Comparison of ENCODE assay signal across 21 cellular contexts in the genomic region with DNA sequence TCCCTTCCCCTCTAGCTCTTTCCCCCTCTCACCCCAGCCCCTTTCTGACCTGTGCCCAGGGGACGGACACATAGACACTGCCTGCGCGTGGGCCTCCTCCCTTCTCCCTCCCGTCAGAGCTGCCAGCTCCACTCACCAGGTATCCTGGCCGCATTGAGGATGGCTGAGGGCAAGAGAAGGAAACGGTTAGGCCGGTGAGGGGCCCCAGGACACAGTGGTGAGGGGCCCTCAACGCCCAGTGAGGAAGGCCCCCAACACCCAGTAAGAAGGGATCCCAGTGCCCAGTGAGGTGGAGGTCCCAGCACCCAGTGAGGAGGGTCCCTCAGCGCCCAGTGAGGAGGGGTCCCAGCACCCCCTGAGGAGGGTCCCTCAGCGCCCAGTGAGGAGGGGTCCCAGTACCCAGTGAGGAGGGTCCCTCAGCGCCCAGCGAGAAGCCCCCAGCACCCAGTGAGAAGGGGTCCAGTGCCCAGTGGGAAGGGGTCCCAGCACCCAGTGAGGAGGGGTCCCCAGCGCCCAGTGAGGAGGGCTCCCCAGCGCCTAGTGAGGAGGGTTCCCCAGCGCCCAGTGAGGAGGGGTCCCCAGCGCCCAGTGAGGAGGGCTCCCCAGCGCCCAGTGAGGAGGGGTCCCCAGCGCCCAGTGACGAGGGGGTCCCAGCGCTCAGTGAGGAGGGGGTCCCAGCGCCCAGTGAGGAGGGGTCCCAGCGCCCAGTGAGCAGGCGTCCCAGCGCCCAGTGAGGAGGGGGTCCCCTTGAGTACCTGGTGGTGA. TPM values are rescaled to one million over a fixed set of nuclear protein-coding genes. Genes with fewer than 3 reads are reported as not detected.
DNase-seq lines count a peak whose midpoint lies in the region; ATAC-seq, FAIRE-seq and TF ChIP-seq lines count a peak whose summit lies in the region.
"Had no signal": no experiment of that assay in that cellular context is flagged by ENCODE, and none has a peak within 500 bp of the region (broad histone marks: within the 10 kb centered on the region; RNA-seq: fewer than 3 reads in every experiment).

No MANE protein-coding gene starts in this region.

- H3K4me1 ChIP-seq in breast epithelium (no peaks in the 10 kb centered on the region), K562 (replicated peaks in 1 of 2; ENCODE audit: control insufficient read depth in 2 of 2, insufficient read depth in 2 of 2, low read length in 2 of 2) (peaks cover 0 to 50% of the 10 kb centered on the region in 2 experiments; a peak in 3 of 5 replicates), lung (ENCODE audit: control insufficient read depth in 2 of 2, insufficient read depth in 2 of 2, low read length in 2 of 2) (no peaks in the 10 kb centered on the region), upper lobe of left lung (peaks cover 0 to 20% (median 6%) of the 10 kb centered on the region in 4 donors)

- H3K4me3 Mint-ChIP-seq in MCF 10A (ENCODE audit: unreplicated experiment), result no peak overlapping the region

- peaks cover 0 to 12% of the 10 kb centered on the region in 2 donors for H3K9me3 ChIP-seq in breast epithelium
- H3K9me3 ChIP-seq in K562 (replicated peaks; ENCODE audit: control insufficient read depth, insufficient read depth, low read depth, low read length), result peaks cover 7% of the 10 kb centered on the region
- peaks cover 0 to 14% of the 10 kb centered on the region in 2 donors for H3K9me3 ChIP-seq in lung (ENCODE audit: control insufficient read depth in 2 of 2, insufficient read depth in 1 of 2, low read length in 1 of 2)
- peaks cover 0 to 19% (median 12%) of the 10 kb centered on the region in 4 donors for H3K9me3 ChIP-seq in upper lobe of left lung

- H3K9me3 Mint-ChIP-seq in MCF 10A (ENCODE audit: unreplicated experiment), result peaks cover 10% of the 10 kb centered on the region

- H2AFZ ChIP-seq in K562 (ENCODE audit: low read depth, low read length), result no peak overlapping the region

- H3K27ac Mint-ChIP-seq in MCF 10A (ENCODE audit: low read depth, unreplicated experiment), result no peak overlapping the region
- H3K27ac Mint-ChIP-seq: activated CD4-positive, alpha-beta T cell treated with anti-CD3 and anti-CD28 coated beads, Interleukin-2, amount 10 ng/mL, durations not matched to agents 24 days and 14 days; nephron had no signal

- POLR2A ChIA-PET in MCF 10A (lab: Yijun Ruan, JAX) (no interaction called here), K562 (lab: Yijun Ruan, JAX) (interaction anchor here (0.5 to 1.2 kb wide), 2 partner anchors 26 to 64 kb away, joined by 3 to 4 read pairs; a partner anchor contains a TSS), GM10248 (lab: Yijun Ruan, JAX) (no interaction called here)

- H3K36me3 Mint-ChIP-seq in MCF 10A (ENCODE audit: insufficient read depth, unreplicated experiment), result no peaks in the 10 kb centered on the region

- no peak for FAIRE-seq in K562 (lab: Jason Lieb, UNC)
- FAIRE-seq: G401.6 had no signal

- H3K79me2 ChIP-seq in K562 (ENCODE audit: control insufficient read depth, insufficient read depth, low read length), result no peaks in the 10 kb centered on the region

- in situ Hi-C loops in K562 (cut with MboI), result no loop called here

- ATAC-seq in K562 (no peak), lung (ENCODE audit: insufficient read depth, low FRiP score) (no peak), upper lobe of left lung (ENCODE audit: low FRiP score in 2 of 2) (no peak), HG02981 (IDR thresholded peaks at IDR 0.05; ENCODE audit: unreplicated experiment) (no peak)

- no peak overlapping the region for H3K4me2 ChIP-seq in K562 (ENCODE audit: insufficient read depth, low read length)

- DNase-seq in breast epithelium (ENCODE audit: low spot score in 2 of 2) (no peak), MCF 10A (ENCODE audit: unreplicated experiment) (no peak), K562 (ENCODE audit: extremely low read depth in 1 of 4, low spot score in 3 of 4) (no peak), lung (ENCODE audit: low spot score) (no peak), upper lobe of left lung (no peak), GM10248 (ENCODE audit: extremely low spot score) (no peak)
- DNase-seq in stimulated activated CD4-positive, alpha-beta T cell treated with anti-CD3 and anti-CD28 coated beads, Interleukin-4, amount 100 ng/mL, for 1 hour, result no peak
- DNase-seq: ACHN; effector CD4-positive, alpha-beta T cell; hippocampal formation; Kasumi-1; NCI-H187 treated with DMSO at 0.1 percent for 48 hours; retina had no signal

- H3K27ac ChIP-seq in breast epithelium, result peak overlapping the region; percentile 91 to 93
- no peak overlapping the region for H3K27ac ChIP-seq in K562 (ENCODE audit: extremely low read depth, low read depth, low read length)
- peak overlapping the region in 1 of 2 donors; percentile 68 for H3K27ac ChIP-seq in lung (ENCODE audit: low read depth in 1 of 2, low read length in 1 of 2)
- peak overlapping the region; percentile 80 to 85 (median 82) for H3K27ac ChIP-seq in upper lobe of left lung
- H3K27ac ChIP-seq: cardiac muscle cell had no signal

- intact Hi-C loops in breast epithelium (cut with DNase I; ENCODE audit: low total_unique reads), result loop anchor here (10.0 kb wide), 1 partner anchor 102 kb away; a partner anchor contains a TSS
- intact Hi-C loops in MCF 10A (cut with micrococcal nuclease), result no loop called here
- intact Hi-C loops in K562 (cut with micrococcal nuclease), result no loop called here

- CTCF ChIA-PET in MCF 10A (lab: Yijun Ruan, JAX), result interaction anchor here (0.5 to 0.7 kb wide), 4 partner anchors 8 to 434 kb away, joined by 3 read pairs; no protein-coding TSS in a partner anchor
- CTCF ChIA-PET in K562 (lab: Yijun Ruan, JAX; ENCODE audit: low intra/inter-chr PET ratio), result no interaction called here
- CTCF ChIA-PET in GM10248 (lab: Yijun Ruan, JAX), result interaction anchor here (0.7 to 1.6 kb wide), 2 partner anchors 11 to 18 kb away, joined by 4 to 9 read pairs; no protein-coding TSS in a partner anchor

- no peak for TF ChIP-seq CTCF in breast epithelium (IDR thresholded peaks at IDR 0.05)
- TF ChIP-seq CTCF in MCF 10A (IDR thresholded peaks at IDR 0.05; ENCODE audit: unreplicated experiment), result no peak
- no peak for TF ChIP-seq CTCF in K562 (IDR thresholded peaks at IDR 0.05 in 2 of 3, conservative IDR thresholded peaks at IDR 0.05 in 1 of 3; ENCODE audit: insufficient read depth in 2 of 3, low read depth in 1 of 3, low read length in 3 of 3)
- no peak for TF ChIP-seq CTCF in lung (IDR thresholded peaks at IDR 0.05; ENCODE audit: control extremely low read depth, extremely low read depth)
- no peak for TF ChIP-seq CTCF in upper lobe of left lung (IDR thresholded peaks at IDR 0.05)
- no peak for TF ChIP-seq CTCF in GM10248 (IDR thresholded peaks at IDR 0.05; ENCODE audit: control extremely low read depth, extremely low read depth, low read depth, missing control alignments)

- H4K20me1 ChIP-seq in K562 (replicated peaks; ENCODE audit: control insufficient read depth, insufficient read depth, low read length), result no peaks in the 10 kb centered on the region

- H3K4me3 ChIP-seq in breast epithelium, result peak overlapping the region in 2 of 3 donors; percentile 54 to 67
- no peak overlapping the region for H3K4me3 ChIP-seq in K562
- peak overlapping the region; percentile 45 for H3K4me3 ChIP-seq in lung
- peak overlapping the region in 3 of 4 donors; percentile 44 to 53 (median 48) for H3K4me3 ChIP-seq in upper lobe of left lung
- H3K4me3 ChIP-seq: cardiac muscle cell had no signal

- TF ChIP-seq POLR2A in breast epithelium (IDR thresholded peaks at IDR 0.05) (no peak), K562 (conservative IDR thresholded peaks at IDR 0.05) (no peak), upper lobe of left lung (IDR thresholded peaks at IDR 0.05) (no peak)

- BruUV-seq in MCF 10A (replicated peaks; lab: Mats Ljungman, UMichigan) (no TSS peak), K562 (replicated peaks; lab: Mats Ljungman, UMichigan) (no TSS peak)

- TF ChIP-seq EP300 in K562 (IDR thresholded peaks at IDR 0.05; ENCODE audit: low read length) (no peak), upper lobe of left lung (IDR thresholded peaks at IDR 0.05) (no peak)

- H3K27me3 ChIP-seq in breast epithelium, result peaks cover 0 to 6% of the 10 kb centered on the region in 2 donors
- peaks cover 0 to 28% of the 10 kb centered on the region in 2 experiments; a peak in 1 of 5 replicates for H3K27me3 ChIP-seq in K562 (ENCODE audit: control insufficient read depth in 2 of 2, insufficient read depth in 2 of 2, low read length in 2 of 2)
- no peaks in the 10 kb centered on the region for H3K27me3 ChIP-seq in lung (ENCODE audit: control insufficient read depth, insufficient read depth)
- peaks cover 0 to 7% (median 2%) of the 10 kb centered on the region in 4 donors for H3K27me3 ChIP-seq in upper lobe of left lung

- WGBS in K562 (ENCODE audit: insufficient coverage, low coverage, missing lambda C conversion rate), result 14% methylated on average over 7 of the region's 24 CpGs
- WGBS in lung, 2 donors, result 80 to 92% methylated on average over 23 to 24 of the region's 24 CpGs
- WGBS in upper lobe of left lung, 2 donors, result 77 to 81% methylated on average over 14 to 21 of the region's 24 CpGs

- no peaks in the 10 kb centered on the region for H3K36me3 ChIP-seq in breast epithelium
- no peaks in the 10 kb centered on the region for H3K36me3 ChIP-seq in K562 (ENCODE audit: control insufficient read depth, insufficient read depth, low read length)
- H3K36me3 ChIP-seq in lung (ENCODE audit: control insufficient read depth in 2 of 2, insufficient read depth in 2 of 2, low read length in 2 of 2), result peaks cover 0 to 2% of the 10 kb centered on the region in 2 donors
- peaks cover 0 to 6% (median 0%) of the 10 kb centered on the region in 4 donors for H3K36me3 ChIP-seq in upper lobe of left lung
- H3K36me3 ChIP-seq: cardiac muscle cell, transverse colon had no signal

- no peaks in the 10 kb centered on the region for H3K27me3 Mint-ChIP-seq in MCF 10A (ENCODE audit: insufficient read depth, unreplicated experiment)

- no peaks in the 10 kb centered on the region for H3K9me1 ChIP-seq in K562 (ENCODE audit: control insufficient read depth, insufficient read depth, low read length)

- no peak overlapping the region for H3K9ac ChIP-seq in K562 (ENCODE audit: insufficient read depth in 1 of 2, low read depth in 2 of 2, low read length in 2 of 2)

- peaks cover 6% of the 10 kb centered on the region for H3K4me1 Mint-ChIP-seq in MCF 10A (ENCODE audit: insufficient read depth, unreplicated experiment)
- H3K4me1 Mint-ChIP-seq: nephron had no signal

- no peak for TF ChIP-seq RAD21 in K562 (CRISPR knock-in tag; conservative IDR thresholded peaks at IDR 0.05 in 1 of 2, IDR thresholded peaks at IDR 0.05 in 1 of 2)

RNA-seq across cellular contexts. Expression of a gene that starts 1.1 kb away (rescaled TPM):
- total RNA-seq in breast epithelium (10 to 100 TPM in 2 of 3 donors, not detected in 1; 13.6 to 18.7 TPM), MCF 10A (2022) (not detected in 2 replicates), K562 (2014; rRNA removed) (not detected in 2 replicates), K562 (2014; rRNA removed; fragmentation: Illumina TruSeq; extraction: Trizol) (not detected in 2 replicates), K562 (2015; rRNA removed; fragmentation: Illumina TruSeq; extraction: Trizol) (not detected in 2 replicates), K562 (2021) (not detected in 2 replicates), lung (10 to 100 TPM; 11.5 to 34.1 TPM), upper lobe of left lung (10 to 100 TPM in 5 of 6 donors, 1 to 10 TPM in 1; 9.3 to 24.8 (median 16.6) TPM)
- total RNA-seq in K562 (2011; cell fraction: chromatin; rRNA removed; ENCODE audit: low replicate concordance), result not detected in 2 replicates
- total RNA-seq in K562 (2011; cell fraction: nucleolus; rRNA removed), result not detected in 2 replicates
- not detected in 2 replicates for total RNA-seq in K562 (2011; cell fraction: nucleoplasm; rRNA removed)
- polyA plus RNA-seq in K562 (2011; rRNA removed) (0.13 TPM in 1 of 2 replicates, not detected in the other), K562 (2014; fragmentation: Illumina TruSeq; extraction: Trizol) (not detected in 2 replicates), K562 (2014; fragmentation: Nextera tagmentation; extraction: Ambion mirVana) (not detected), K562 (2014; rRNA removed) (0.42 TPM in 1 of 2 replicates, not detected in the other), lung (10 to 100 TPM; 27.3 to 30.1 TPM)
- 0.07 TPM in 1 of 2 replicates, not detected in the other for polyA plus RNA-seq in K562 (2011; cell fraction: cytosol; rRNA removed)
- polyA plus RNA-seq in K562 (2011; cell fraction: nucleus; rRNA removed), result 0.29 and 0.97 TPM in 2 replicates
- polyA plus RNA-seq in K562 (2012), result 0.24 TPM in 1 of 2 replicates, not detected in the other
- not detected in 2 replicates for polyA minus RNA-seq in K562 (2011; rRNA and poly(A)+ RNA removed)
- not detected in 2 replicates for polyA minus RNA-seq in K562 (2011; cell fraction: cytosol; rRNA and poly(A)+ RNA removed)
- polyA minus RNA-seq in K562 (2011; cell fraction: nucleus; rRNA and poly(A)+ RNA removed), result not detected in 2 replicates
- total RNA-seq: activated CD4-positive, alpha-beta T cell treated with anti-CD3 and anti-CD28 coated beads, Interleukin-2, amount 10 ng/mL, durations not matched to agents 24 days and 14 days; cardiac muscle cell; NCI-H460 had no signal
- polyA plus RNA-seq: cardiac muscle cell had no signal

RNA-seq across cellular contexts. Expression of a gene that starts 26.1 kb away (rescaled TPM):
- total RNA-seq in breast epithelium, result 10 to 100 TPM; 36.0 to 49.2 (median 47.9) TPM
- total RNA-seq in MCF 10A (2022), result 24.4 and 27.7 TPM in 2 replicates
- 2.1 and 5.8 TPM in 2 replicates for total RNA-seq in K562 (2011; cell fraction: chromatin; rRNA removed; ENCODE audit: low replicate concordance)
- total RNA-seq in K562 (2011; cell fraction: nucleolus; rRNA removed), result 5.5 and 7.5 TPM in 2 replicates
- 3.2 and 5.1 TPM in 2 replicates for total RNA-seq in K562 (2011; cell fraction: nucleoplasm; rRNA removed)
- total RNA-seq in K562 (2014; rRNA removed), result 55.5 and 69.2 TPM in 2 replicates
- 3.5 and 4.8 TPM in 2 replicates for total RNA-seq in K562 (2014; rRNA removed; fragmentation: Illumina TruSeq; extraction: Trizol)
- total RNA-seq in K562 (2015; rRNA removed; fragmentation: Illumina TruSeq; extraction: Trizol), result 24.2 and 28.0 TPM in 2 replicates
- 25.4 and 28.4 TPM in 2 replicates for total RNA-seq in K562 (2021)
- polyA plus RNA-seq in K562 (2011; rRNA removed), result 7.6 and 11.4 TPM in 2 replicates
- 18.7 and 38.7 TPM in 2 replicates for polyA plus RNA-seq in K562 (2011; cell fraction: cytosol; rRNA removed)
- polyA plus RNA-seq in K562 (2011; cell fraction: nucleus; rRNA removed), result 9.2 and 10.8 TPM in 2 replicates
- 21.3 and 30.5 TPM in 2 replicates for polyA plus RNA-seq in K562 (2012)
- polyA plus RNA-seq in K562 (2014; fragmentation: Illumina TruSeq; extraction: Trizol), result 5.8 and 22.3 TPM in 2 replicates
- 1 to 10 TPM in 1 of 2 experiments, under 1 TPM in 1; 0.70 to 1.4 TPM for polyA plus RNA-seq in K562 (2014; fragmentation: Nextera tagmentation; extraction: Ambion mirVana)
- polyA plus RNA-seq in K562 (2014; rRNA removed), result 45.7 and 52.6 TPM in 2 replicates
- 0.96 and 1.9 TPM in 2 replicates for polyA minus RNA-seq in K562 (2011; rRNA and poly(A)+ RNA removed)
- 8.5 and 10.3 TPM in 2 replicates for polyA minus RNA-seq in K562 (2011; cell fraction: cytosol; rRNA and poly(A)+ RNA removed)
- polyA minus RNA-seq in K562 (2011; cell fraction: nucleus; rRNA and poly(A)+ RNA removed), result 2.6 and 4.6 TPM in 2 replicates
- total RNA-seq in lung, result 10 to 100 TPM; 26.7 to 38.0 TPM
- 10 to 100 TPM; 40.4 to 40.6 TPM for polyA plus RNA-seq in lung
- 10 to 100 TPM; 31.2 to 70.1 (median 39.7) TPM for total RNA-seq in upper lobe of left lung

RNA-seq across cellular contexts. Expression of a gene that starts 26.8 kb away (rescaled TPM):
- total RNA-seq in breast epithelium, result 10 to 100 TPM in 2 of 3 donors, not detected in 1; 24.6 to 46.5 TPM
- 4.0 and 6.9 TPM in 2 replicates for total RNA-seq in MCF 10A (2022)
- 1.4 TPM in 1 of 2 replicates, not detected in the other for total RNA-seq in K562 (2011; cell fraction: chromatin; rRNA removed; ENCODE audit: low replicate concordance)
- 0.83 TPM in 1 of 2 replicates, not detected in the other for total RNA-seq in K562 (2011; cell fraction: nucleolus; rRNA removed)
- total RNA-seq in K562 (2011; cell fraction: nucleoplasm; rRNA removed), result not detected in 2 replicates
- total RNA-seq in K562 (2014; rRNA removed), result 0.24 TPM in 1 of 2 replicates, not detected in the other
- total RNA-seq in K562 (2014; rRNA removed; fragmentation: Illumina TruSeq; extraction: Trizol), result not detected in 2 replicates
- 0.25 TPM in 1 of 2 replicates, not detected in the other for total RNA-seq in K562 (2015; rRNA removed; fragmentation: Illumina TruSeq; extraction: Trizol)
- total RNA-seq in K562 (2021), result 0.35 and 0.40 TPM in 2 replicates
- 0.43 and 0.58 TPM in 2 replicates for polyA plus RNA-seq in K562 (2011; rRNA removed)
- polyA plus RNA-seq in K562 (2011; cell fraction: cytosol; rRNA removed), result 0.40 and 0.46 TPM in 2 replicates
- 1.2 and 1.5 TPM in 2 replicates for polyA plus RNA-seq in K562 (2011; cell fraction: nucleus; rRNA removed)
- 0.87 and 2.6 TPM in 2 replicates for polyA plus RNA-seq in K562 (2012)
- 0.40 TPM in 1 of 2 replicates, not detected in the other for polyA plus RNA-seq in K562 (2014; fragmentation: Illumina TruSeq; extraction: Trizol)
- not detected for polyA plus RNA-seq in K562 (2014; fragmentation: Nextera tagmentation; extraction: Ambion mirVana)
- 0.33 and 0.49 TPM in 2 replicates for polyA plus RNA-seq in K562 (2014; rRNA removed)
- 0.45 TPM in 1 of 2 replicates, not detected in the other for polyA minus RNA-seq in K562 (2011; rRNA and poly(A)+ RNA removed)
- not detected in 2 replicates for polyA minus RNA-seq in K562 (2011; cell fraction: cytosol; rRNA and poly(A)+ RNA removed)
- 0.56 and 0.67 TPM in 2 replicates for polyA minus RNA-seq in K562 (2011; cell fraction: nucleus; rRNA and poly(A)+ RNA removed)
- 1 to 10 TPM; 4.7 to 6.1 TPM for total RNA-seq in lung
- 1 to 10 TPM; 2.1 to 3.9 TPM for polyA plus RNA-seq in lung
- total RNA-seq in upper lobe of left lung, result 1 to 10 TPM in 2 of 6 donors, under 1 TPM in 1, not detected in 3; 0.69 to 2.0 (median 1.2) TPM
- total RNA-seq: cardiac muscle cell, left lobe of liver had no signal
- polyA plus RNA-seq: cardiac muscle cell had no signal

RNA-seq across cellular contexts. Expression of a gene that starts 39.8 kb away (rescaled TPM):
- 1 to 10 TPM in 2 of 3 donors, not detected in 1; 2.9 to 4.9 TPM for total RNA-seq in breast epithelium
- total RNA-seq in MCF 10A (2022), result 16.4 TPM in 2 replicates
- total RNA-seq in K562 (2011; cell fraction: chromatin; rRNA removed; ENCODE audit: low replicate concordance), result 205 and 513 TPM in 2 replicates
- 438 and 448 TPM in 2 replicates for total RNA-seq in K562 (2011; cell fraction: nucleolus; rRNA removed)
- total RNA-seq in K562 (2011; cell fraction: nucleoplasm; rRNA removed), result 292 and 307 TPM in 2 replicates
- 61.3 and 77.8 TPM in 2 replicates for total RNA-seq in K562 (2014; rRNA removed)
- 41.5 and 43.6 TPM in 2 replicates for total RNA-seq in K562 (2014; rRNA removed; fragmentation: Illumina TruSeq; extraction: Trizol)
- total RNA-seq in K562 (2015; rRNA removed; fragmentation: Illumina TruSeq; extraction: Trizol), result 41.7 and 43.7 TPM in 2 replicates
- total RNA-seq in K562 (2021), result 113 and 121 TPM in 2 replicates
- 112 and 157 TPM in 2 replicates for polyA plus RNA-seq in K562 (2011; rRNA removed)
- polyA plus RNA-seq in K562 (2011; cell fraction: cytosol; rRNA removed), result 149 and 221 TPM in 2 replicates
- 780 and 951 TPM in 2 replicates for polyA plus RNA-seq in K562 (2011; cell fraction: nucleus; rRNA removed)
- 109 and 148 TPM in 2 replicates for polyA plus RNA-seq in K562 (2012)
- polyA plus RNA-seq in K562 (2014; fragmentation: Illumina TruSeq; extraction: Trizol), result 76.1 and 104 TPM in 2 replicates
- 10 to 100 TPM; 12.1 to 21.0 TPM for polyA plus RNA-seq in K562 (2014; fragmentation: Nextera tagmentation; extraction: Ambion mirVana)
- 106 and 107 TPM in 2 replicates for polyA plus RNA-seq in K562 (2014; rRNA removed)
- polyA minus RNA-seq in K562 (2011; rRNA and poly(A)+ RNA removed), result 23.0 and 37.7 TPM in 2 replicates
- 26.8 and 31.8 TPM in 2 replicates for polyA minus RNA-seq in K562 (2011; cell fraction: cytosol; rRNA and poly(A)+ RNA removed)
- polyA minus RNA-seq in K562 (2011; cell fraction: nucleus; rRNA and poly(A)+ RNA removed), result 53.4 and 78.8 TPM in 2 replicates
- 1 to 10 TPM in 1 of 2 donors, not detected in 1; 7.9 TPM for total RNA-seq in lung
- polyA plus RNA-seq in lung, result 1 to 10 TPM in 1 of 2 donors, under 1 TPM in 1; 0.77 to 4.2 TPM
- 10 to 100 TPM in 3 of 6 donors, 1 to 10 TPM in 2, not detected in 1; 1.2 to 16.2 (median 14.5) TPM for total RNA-seq in upper lobe of left lung
- total RNA-seq: cardiac muscle cell, left lobe of liver, NCI-H460 had no signal
- polyA plus RNA-seq: cardiac muscle cell had no signal

RNA-seq across cellular contexts. Expression of a gene that starts 54.9 kb away (rescaled TPM):
- total RNA-seq in breast epithelium (10 to 100 TPM; 28.0 to 30.9 (median 28.2) TPM), MCF 10A (2022) (76.3 and 86.2 TPM in 2 replicates), K562 (2014; rRNA removed) (27.0 and 32.8 TPM in 2 replicates), K562 (2014; rRNA removed; fragmentation: Illumina TruSeq; extraction: Trizol) (2.2 and 2.5 TPM in 2 replicates), K562 (2015; rRNA removed; fragmentation: Illumina TruSeq; extraction: Trizol) (10.3 and 11.3 TPM in 2 replicates), K562 (2021) (32.7 and 33.6 TPM in 2 replicates), lung (10 to 100 TPM; 15.0 to 34.3 TPM), upper lobe of left lung (100 to 1,000 TPM in 1 of 6 donors, 10 to 100 TPM in 5; 19.3 to 162 (median 43.4) TPM)
- total RNA-seq in K562 (2011; cell fraction: chromatin; rRNA removed; ENCODE audit: low replicate concordance), result 17.5 and 43.7 TPM in 2 replicates
- total RNA-seq in K562 (2011; cell fraction: nucleolus; rRNA removed), result 32.5 and 32.6 TPM in 2 replicates
- 23.0 and 25.4 TPM in 2 replicates for total RNA-seq in K562 (2011; cell fraction: nucleoplasm; rRNA removed)
- polyA plus RNA-seq in K562 (2011; rRNA removed) (6.1 and 8.4 TPM in 2 replicates), K562 (2014; fragmentation: Illumina TruSeq; extraction: Trizol) (11.6 and 13.2 TPM in 2 replicates), K562 (2014; fragmentation: Nextera tagmentation; extraction: Ambion mirVana) (under 1 TPM; 0.18 to 0.52 TPM), K562 (2014; rRNA removed) (18.7 and 20.4 TPM in 2 replicates), lung (10 to 100 TPM; 13.3 to 27.7 TPM)
- 11.7 and 27.6 TPM in 2 replicates for polyA plus RNA-seq in K562 (2011; cell fraction: cytosol; rRNA removed)
- polyA plus RNA-seq in K562 (2011; cell fraction: nucleus; rRNA removed), result 18.7 and 32.5 TPM in 2 replicates
- polyA plus RNA-seq in K562 (2012), result 15.4 and 25.6 TPM in 2 replicates
- 2.1 and 5.8 TPM in 2 replicates for polyA minus RNA-seq in K562 (2011; rRNA and poly(A)+ RNA removed)
- 8.8 and 13.6 TPM in 2 replicates for polyA minus RNA-seq in K562 (2011; cell fraction: cytosol; rRNA and poly(A)+ RNA removed)
- polyA minus RNA-seq in K562 (2011; cell fraction: nucleus; rRNA and poly(A)+ RNA removed), result 10.6 and 11.7 TPM in 2 replicates
